ENCODE assay signal across 9 cellular contexts in the genomic region with DNA sequence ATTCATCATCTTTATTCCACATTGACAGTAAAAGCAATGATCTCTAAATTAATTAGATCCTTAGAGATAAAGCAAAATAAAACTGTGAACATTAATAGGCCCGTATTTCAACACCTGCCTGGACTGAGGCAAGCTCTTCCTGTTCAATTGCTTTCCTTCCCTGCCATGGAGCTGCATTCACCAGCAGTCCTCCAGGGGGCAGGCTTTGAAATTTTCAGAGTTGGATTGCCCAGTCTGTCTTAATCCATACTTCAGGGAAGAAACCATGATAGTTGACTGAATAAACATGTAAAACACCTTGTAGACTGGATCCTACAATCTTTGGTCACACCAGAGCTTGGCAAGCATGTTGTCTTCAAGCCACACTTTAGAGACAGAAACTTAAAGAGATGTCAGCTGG.
DNase-seq lines count a peak whose midpoint lies in the region; ATAC-seq and TF ChIP-seq lines count a peak whose summit lies in the region.
"Had no signal": no experiment of that assay in that cellular context is flagged by ENCODE, and none has a peak within 500 bp of the region (broad histone marks: within the 10 kb centered on the region; RNA-seq: fewer than 3 reads in every experiment).

No MANE protein-coding gene starts in this region.

- no peaks in the 10 kb centered on the region for H3K4me1 Mint-ChIP-seq in immature natural killer cell
- no peaks in the 10 kb centered on the region for H3K4me1 Mint-ChIP-seq in stimulated activated effector memory CD8-positive, alpha-beta T cell treated with anti-CD3 and anti-CD28 coated beads, Interleukin-12 subunit alpha, Interleukin-12 subunit beta, amount 100 ng/mL, for 72 hours

- no peaks in the 10 kb centered on the region for H3K9me3 ChIP-seq in hepatocyte (ENCODE audit: low read depth)
- H3K9me3 ChIP-seq: SJSA1 had no signal

- no peaks in the 10 kb centered on the region for H3K27me3 ChIP-seq in hepatocyte
- H3K27me3 ChIP-seq: SJSA1 had no signal

- H3K9me3 Mint-ChIP-seq in immature natural killer cell, result peaks cover 0 to 19% (median 8%) of the 10 kb centered on the region in 6 donors
- H3K9me3 Mint-ChIP-seq in stimulated activated effector memory CD8-positive, alpha-beta T cell treated with anti-CD3 and anti-CD28 coated beads, Interleukin-12 subunit alpha, Interleukin-12 subunit beta, amount 100 ng/mL, for 72 hours, result peaks cover 8% of the 10 kb centered on the region

- 88% methylated on average over 1 of the region's 1 CpG for WGBS in hepatocyte (ENCODE audit: low lambda C conversion rate, missing lambda C conversion rate)

- TF ChIP-seq CTCF in hepatocyte (IDR thresholded peaks at IDR 0.05; ENCODE audit: poor library complexity), result peak; percentile 40

- DNase-seq in CD1c-positive myeloid dendritic cell (ENCODE audit: extremely low spot score) (peak; percentile 8), OCI-M1 (lab: John Stamatoyannopoulos, UW) (peak; percentile 37), hepatocyte (ENCODE audit: low spot score) (no peak), immature natural killer cell (no peak), NCI-H2107 treated with DMSO at 0.1 percent for 48 hours (lab: John Stamatoyannopoulos, UW; ENCODE audit: unreplicated experiment) (no peak)
- no peak for DNase-seq in stimulated activated effector memory CD8-positive, alpha-beta T cell treated with anti-CD3 and anti-CD28 coated beads, Interleukin-12 subunit alpha, Interleukin-12 subunit beta, amount 100 ng/mL, for 72 hours (ENCODE audit: low spot score in 2 of 2)

- H3K79me2 ChIP-seq in hepatocyte, result no peaks in the 10 kb centered on the region

- H3K36me3 Mint-ChIP-seq in immature natural killer cell, result no peaks in the 10 kb centered on the region
- H3K36me3 Mint-ChIP-seq in stimulated activated effector memory CD8-positive, alpha-beta T cell treated with anti-CD3 and anti-CD28 coated beads, Interleukin-12 subunit alpha, Interleukin-12 subunit beta, amount 100 ng/mL, for 72 hours, result no peaks in the 10 kb centered on the region

- no peak overlapping the region for H2AFZ ChIP-seq in hepatocyte

- no peak overlapping the region for H3K4me3 Mint-ChIP-seq in immature natural killer cell
- no peak overlapping the region for H3K4me3 Mint-ChIP-seq in stimulated activated effector memory CD8-positive, alpha-beta T cell treated with anti-CD3 and anti-CD28 coated beads, Interleukin-12 subunit alpha, Interleukin-12 subunit beta, amount 100 ng/mL, for 72 hours

- H3K9me2 ChIP-seq in hepatocyte (replicated peaks; ENCODE audit: insufficient read depth), result no peaks in the 10 kb centered on the region

- ATAC-seq in GM19035 (IDR thresholded peaks at IDR 0.05; ENCODE audit: unreplicated experiment) (peak; percentile 69), GM21423 (IDR thresholded peaks at IDR 0.05; ENCODE audit: unreplicated experiment) (no peak)
- ATAC-seq in stimulated activated effector memory CD8-positive, alpha-beta T cell treated with anti-CD3 and anti-CD28 coated beads, Interleukin-12 subunit alpha, Interleukin-12 subunit beta, amount 100 ng/mL, for 72 hours, result no peak

- H3K4me1 ChIP-seq in hepatocyte (ENCODE audit: insufficient read depth), result peaks cover 5% of the 10 kb centered on the region
- H3K4me1 ChIP-seq: SJSA1 had no signal

- no peak overlapping the region for H3K27ac ChIP-seq in hepatocyte
- H3K27ac ChIP-seq: SJSA1 had no signal

- H3K27ac Mint-ChIP-seq in immature natural killer cell, result no peak overlapping the region
- H3K27ac Mint-ChIP-seq in stimulated activated effector memory CD8-positive, alpha-beta T cell treated with anti-CD3 and anti-CD28 coated beads, Interleukin-12 subunit alpha, Interleukin-12 subunit beta, amount 100 ng/mL, for 72 hours, result no peak overlapping the region

- H3K4me3 ChIP-seq in hepatocyte, result no peak overlapping the region
- H3K4me3 ChIP-seq: SJSA1 had no signal

- H3K4me2 ChIP-seq in hepatocyte, result no peak overlapping the region

- no peaks in the 10 kb centered on the region for H4K20me1 ChIP-seq in hepatocyte (ENCODE audit: insufficient read depth, poor library complexity, severe bottlenecking)

- H3K27me3 Mint-ChIP-seq in immature natural killer cell (ENCODE audit: low read depth in 3 of 3), result no peaks in the 10 kb centered on the region

- no peaks in the 10 kb centered on the region for H3K36me3 ChIP-seq in hepatocyte (replicated peaks; ENCODE audit: insufficient read depth, low read depth)
- H3K36me3 ChIP-seq: SJSA1 had no signal

Comparison
In these comparisons a context has a peak if more than half of its experiments do, and no peak if none do; other contexts are left out.
1. DNase-seq: peak in CD1c-positive myeloid dendritic cell (single experiment) and OCI-M1 (single experiment); none in hepatocyte (single experiment), immature natural killer cell (0 of 3), NCI-H2107 treated with DMSO at 0.1 percent for 48 hours (single experiment) and stimulated activated effector memory CD8-positive, alpha-beta T cell treated with anti-CD3 and anti-CD28 coated beads, Interleukin-12 subunit alpha, Interleukin-12 subunit beta, amount 100 ng/mL, for 72 hours (0 of 2).